ENCODE assay signal across 16 cellular contexts in genomic region chr1:207021139-207021861, GRCh38. TPM values are rescaled to one million over a fixed set of nuclear protein-coding genes. Genes with fewer than 3 reads are reported as not detected.
DNase-seq lines count a peak whose midpoint lies in the region; ATAC-seq and TF ChIP-seq lines count a peak whose summit lies in the region.
"Had no signal": no experiment of that assay in that cellular context is flagged by ENCODE, and none has a peak within 500 bp of the region (broad histone marks: within the 10 kb centered on the region; RNA-seq: fewer than 3 reads in every experiment).

No MANE protein-coding gene starts in this region.

- H3K4me1 ChIP-seq in body of pancreas (peaks cover 75% of the 10 kb centered on the region), upper lobe of right lung (peaks cover 32% of the 10 kb centered on the region)
- H3K4me1 ChIP-seq: HAP-1 had no signal

- no peak for TF ChIP-seq POLR2A in body of pancreas (IDR thresholded peaks at IDR 0.05)

- H3K36me3 ChIP-seq in body of pancreas (replicated peaks in 1 of 2; ENCODE audit: insufficient read depth in 1 of 2, low read depth in 2 of 2): peaks cover 0 to 4% of the 10 kb centered on the region in 2 donors
- H3K36me3 ChIP-seq in upper lobe of right lung: no peaks in the 10 kb centered on the region
- H3K36me3 ChIP-seq: adrenal gland, HAP-1 had no signal

- H3K9me3 ChIP-seq in body of pancreas (no peaks in the 10 kb centered on the region), upper lobe of right lung (no peaks in the 10 kb centered on the region)
- H3K9me3 ChIP-seq: adrenal gland, HAP-1 had no signal

- H3K27ac Mint-ChIP-seq in activated CD4-positive, alpha-beta T cell treated with anti-CD3 and anti-CD28 coated beads, Interleukin-2, amount 10 ng/mL, durations not matched to agents 24 days and 14 days: no peak overlapping the region
- H3K27ac Mint-ChIP-seq: T-helper 2 cell treated with Interferon-gamma antibody and Interleukin-4, amounts not matched to agents 5 μg/mL and 100 μg/mL, for 36 hours had no signal

- H3K27me3 ChIP-seq in body of pancreas (no peaks in the 10 kb centered on the region), layer of hippocampus (ENCODE audit: control insufficient read depth, insufficient read depth, low read length) (no peaks in the 10 kb centered on the region), upper lobe of right lung (no peaks in the 10 kb centered on the region)
- H3K27me3 ChIP-seq: adrenal gland had no signal

- intact Hi-C loops in activated CD4-positive, alpha-beta T cell treated with anti-CD3 and anti-CD28 coated beads, Interleukin-2, amount 10 ng/mL, durations not matched to agents 24 days and 14 days (cut with micrococcal nuclease): no loop called here
- intact Hi-C loops in body of pancreas (cut with DNase I): no loop called here
- intact Hi-C loops in upper lobe of right lung (cut with DNase I): no loop called here

- H3K9me3 Mint-ChIP-seq in activated CD4-positive, alpha-beta T cell treated with anti-CD3 and anti-CD28 coated beads, Interleukin-2, amount 10 ng/mL, durations not matched to agents 24 days and 14 days: no peaks in the 10 kb centered on the region
- H3K9me3 Mint-ChIP-seq: T-helper 2 cell treated with Interferon-gamma antibody and Interleukin-4, amounts not matched to agents 5 μg/mL and 100 μg/mL, for 36 hours had no signal

- no peaks in the 10 kb centered on the region for H3K36me3 Mint-ChIP-seq in activated CD4-positive, alpha-beta T cell treated with anti-CD3 and anti-CD28 coated beads, Interleukin-2, amount 10 ng/mL, durations not matched to agents 24 days and 14 days (ENCODE audit: low read depth)

- peak overlapping the region in 3 of 4 donors; percentile 19 to 42 (median 38) for H3K27ac ChIP-seq in body of pancreas
- H3K27ac ChIP-seq in layer of hippocampus (ENCODE audit: low read depth, low read length): peak overlapping the region; percentile 33
- H3K27ac ChIP-seq in upper lobe of right lung: peak overlapping the region; percentile 44
- H3K27ac ChIP-seq: adrenal gland had no signal

- H3K4me3 Mint-ChIP-seq in activated CD4-positive, alpha-beta T cell treated with anti-CD3 and anti-CD28 coated beads, Interleukin-2, amount 10 ng/mL, durations not matched to agents 24 days and 14 days: no peak overlapping the region
- H3K4me3 Mint-ChIP-seq: T-helper 2 cell treated with Interferon-gamma antibody and Interleukin-4, amounts not matched to agents 5 μg/mL and 100 μg/mL, for 36 hours had no signal

- WGBS in body of pancreas, 2 donors: 67 to 75% methylated on average over 7 to 8 of the region's 8 CpGs

- no peak overlapping the region for H3K4me3 ChIP-seq in body of pancreas
- H3K4me3 ChIP-seq in upper lobe of right lung: no peak overlapping the region
- H3K4me3 ChIP-seq: adrenal gland, HAP-1 had no signal

- TF ChIP-seq CTCF in body of pancreas (IDR thresholded peaks at IDR 0.05) (no peak), upper lobe of right lung (IDR thresholded peaks at IDR 0.05) (no peak)

- no peak for ATAC-seq in body of pancreas
- ATAC-seq in upper lobe of right lung: no peak
- ATAC-seq in GM18907 (IDR thresholded peaks at IDR 0.05; ENCODE audit: unreplicated experiment): no peak
- ATAC-seq in esophagus mucosa: no peak

- H3K4me1 Mint-ChIP-seq in activated CD4-positive, alpha-beta T cell treated with anti-CD3 and anti-CD28 coated beads, Interleukin-2, amount 10 ng/mL, durations not matched to agents 24 days and 14 days: peaks cover 7% of the 10 kb centered on the region

- peaks cover 19% of the 10 kb centered on the region for H3K27me3 Mint-ChIP-seq in activated CD4-positive, alpha-beta T cell treated with anti-CD3 and anti-CD28 coated beads, Interleukin-2, amount 10 ng/mL, durations not matched to agents 24 days and 14 days

- peak; percentile 49 for DNase-seq in activated CD4-positive, alpha-beta T cell treated with anti-CD3 and anti-CD28 coated beads, Interleukin-2, amount 10 ng/mL, durations not matched to agents 24 days and 14 days
- DNase-seq in activated CD4-positive, alpha-beta T cell treated with anti-CD3 and anti-CD28 coated beads for 48 hours: no peak
- DNase-seq in body of pancreas (no peak), upper lobe of right lung (no peak)
- DNase-seq in stimulated activated CD4-positive, alpha-beta T cell treated with anti-CD3 and anti-CD28 coated beads, Interleukin-12 subunit alpha, Interleukin-12 subunit beta, amount 100 ng/mL, for 4 hours: no peak
- DNase-seq: activated CD8-positive, alpha-beta memory T cell treated with anti-CD3 and anti-CD28 coated beads, Interleukin-2, amount 50 U/mL, for 48 hours; DMS 273 treated with DMSO at 0.1 percent for 48 hours had no signal

RNA-seq across cellular contexts. Expression of gene C1orf116, which starts 11.3 kb away (rescaled TPM):
- total RNA-seq in activated CD4-positive, alpha-beta T cell treated with anti-CD3 and anti-CD28 coated beads, Interleukin-2, amount 10 ng/mL, durations not matched to agents 24 days and 14 days: not detected in 2 replicates
- 10 to 100 TPM; 11.2 to 23.3 TPM for total RNA-seq in body of pancreas
- total RNA-seq in upper lobe of right lung: 128 TPM
- 62.2 TPM for total RNA-seq in esophagus mucosa

RNA-seq across cellular contexts. Expression of gene YOD1, which starts 29.7 kb away (rescaled TPM):
- 7.8 and 8.0 TPM in 2 replicates for total RNA-seq in activated CD4-positive, alpha-beta T cell treated with anti-CD3 and anti-CD28 coated beads, Interleukin-2, amount 10 ng/mL, durations not matched to agents 24 days and 14 days
- total RNA-seq in body of pancreas: 1 to 10 TPM; 5.4 to 5.9 TPM
- total RNA-seq in upper lobe of right lung: 7.0 TPM
- 14.4 TPM for total RNA-seq in esophagus mucosa

RNA-seq across cellular contexts. Expression of gene PFKFB2, which starts 31.8 kb away (rescaled TPM):
- total RNA-seq in activated CD4-positive, alpha-beta T cell treated with anti-CD3 and anti-CD28 coated beads, Interleukin-2, amount 10 ng/mL, durations not matched to agents 24 days and 14 days: 2.6 and 3.5 TPM in 2 replicates
- total RNA-seq in body of pancreas (1 to 10 TPM; 4.9 to 9.3 TPM), upper lobe of right lung (49.9 TPM), esophagus mucosa (20.3 TPM)

RNA-seq across cellular contexts. Expression of gene FCAMR, which starts 51.0 kb away (rescaled TPM):
- total RNA-seq in activated CD4-positive, alpha-beta T cell treated with anti-CD3 and anti-CD28 coated beads, Interleukin-2, amount 10 ng/mL, durations not matched to agents 24 days and 14 days: not detected in 2 replicates
- not detected for total RNA-seq in body of pancreas
- total RNA-seq in upper lobe of right lung: not detected
- total RNA-seq in esophagus mucosa: 0.08 TPM
- total RNA-seq: adrenal gland, mononuclear cell, pulmonary artery endothelial cell, subcutaneous adipose tissue had no signal

Comparison
In these comparisons a context has a peak if more than half of its experiments do, and no peak if none do; other contexts are left out.
1. RNA of gene C1orf116, which starts 11.3 kb away (total RNA-seq): 128 TPM in upper lobe of right lung (single experiment), 62.2 TPM in esophagus mucosa (single experiment) and 11.2 to 23.3 TPM in body of pancreas; not detected in activated CD4-positive, alpha-beta T cell treated with anti-CD3 and anti-CD28 coated beads, Interleukin-2, amount 10 ng/mL, durations not matched to agents 24 days and 14 days; every median in the first group is over 10 times any median in the second.
2. Peak in every context shown above with its lines, with median percentiles within 50 percentile points of each other: H3K27ac ChIP-seq.